ENCODE assay signal across 33 cellular contexts in genomic region chr16:23829454-23829853, GRCh38. TPM values are rescaled to one million over a fixed set of nuclear protein-coding genes. Genes with fewer than 3 reads are reported as not detected.
"Had no signal": no experiment of that assay in that cellular context is flagged by ENCODE, and none has a peak within 500 bp of the region (broad histone marks: within the 10 kb centered on the region; RNA-seq: fewer than 3 reads in every experiment).

No MANE protein-coding gene starts in this region.

- H3K36me3 ChIP-seq: adrenal gland, ascending aorta, brain microvascular endothelial cell, breast epithelium, cardiac muscle cell had no signal

- DNase-seq: activated effector memory CD4-positive, alpha-beta T cell treated with anti-CD3 and anti-CD28 coated beads, Interleukin-2, amount 50 U/mL, for 16 hours; activated effector memory CD4-positive, alpha-beta T cell treated with Interleukin-2 at 50 U/mL for 16 hours; activated gamma-delta T cell; activated gamma-delta T cell treated with Interleukin-2 at 50 U/mL for 16 hours; activated naive CD4-positive, alpha-beta T cell; activated naive CD4-positive, alpha-beta T cell treated with anti-CD3 and anti-CD28 coated beads for 36 hours; activated naive CD4-positive, alpha-beta T cell treated with anti-CD3 and anti-CD28 coated beads, Interleukin-2, amount 10 ng/mL, durations not matched to agents 7 days and 5 days; activated naive CD4-positive, alpha-beta T cell treated with anti-CD3 and anti-CD28 coated beads, Interleukin-2, amount 50 U/mL, for 16 hours; activated naive CD4-positive, alpha-beta T cell treated with Interleukin-2 at 50 U/mL for 16 hours; activated naive CD8-positive, alpha-beta T cell treated with anti-CD3 and anti-CD28 coated beads for 36 hours; activated naive CD8-positive, alpha-beta T cell treated with anti-CD3 and anti-CD28 coated beads, Interleukin-2, amount 10 ng/mL, durations not matched to agents 7 days and 5 days; activated naive CD8-positive, alpha-beta T cell treated with anti-CD3 and anti-CD28 coated beads, Interleukin-2, amount 50 U/mL, for 24 hours; activated T-cell treated with anti-CD3 and anti-CD28 coated beads, Interleukin-2, amount 50 U/mL, for 24 hours; activated T-cell treated with anti-CD3 and anti-CD28 coated beads, Interleukin-2, amount 50 U/mL, for 4 hours; activated T-cell treated with anti-CD3 and anti-CD28 coated beads, Interleukin-2, amount 50 U/mL, for 48 hours; activated T-cell treated with anti-CD3 and anti-CD28 coated beads, Interleukin-2, amount 50 U/mL, for 72 hours; adrenal gland; amniotic stem cell; amygdala; anterior cingulate cortex; aorta; body of pancreas; brain microvascular endothelial cell; central memory CD4-positive, alpha-beta T cell; cerebellar nuclear complex had no signal

- H3K27ac ChIP-seq: adrenal gland, ascending aorta, body of pancreas, brain microvascular endothelial cell, breast epithelium, cardiac muscle cell had no signal

- FAIRE-seq: astrocyte, bronchial epithelial cell had no signal

- H3K4me1 ChIP-seq: adrenal gland, ascending aorta, body of pancreas, breast epithelium had no signal

- ATAC-seq: activated naive CD4-positive, alpha-beta T cell treated with anti-CD3 and anti-CD28 coated beads, Interleukin-2, amount 50 U/mL, for 72 hours; activated naive CD8-positive, alpha-beta T cell treated with anti-CD3 and anti-CD28 coated beads, Interleukin-2, amount 50 U/mL, for 24 hours; activated T-cell treated with anti-CD3 and anti-CD28 coated beads, Interleukin-2, amount 50 U/mL, for 4 hours; activated T-cell treated with anti-CD3 and anti-CD28 coated beads, Interleukin-2, amount 50 U/mL, for 72 hours; activated T-helper 17 cell treated with anti-CD3 and anti-CD28 coated beads, Interleukin-2, amount 50 U/mL, for 72 hours; body of pancreas had no signal

- H3K9me3 ChIP-seq: ascending aorta had no signal

- H3K27me3 ChIP-seq: ascending aorta, body of pancreas, brain microvascular endothelial cell had no signal

- H3K4me3 ChIP-seq: adrenal gland, ascending aorta, body of pancreas, breast epithelium, cardiac muscle cell had no signal

RNA-seq across cellular contexts. Expression of gene PRKCB, which starts 6.3 kb away (rescaled TPM):
- total RNA-seq: bronchial epithelial cell, chondrocyte had no signal
